In the genomic region with DNA sequence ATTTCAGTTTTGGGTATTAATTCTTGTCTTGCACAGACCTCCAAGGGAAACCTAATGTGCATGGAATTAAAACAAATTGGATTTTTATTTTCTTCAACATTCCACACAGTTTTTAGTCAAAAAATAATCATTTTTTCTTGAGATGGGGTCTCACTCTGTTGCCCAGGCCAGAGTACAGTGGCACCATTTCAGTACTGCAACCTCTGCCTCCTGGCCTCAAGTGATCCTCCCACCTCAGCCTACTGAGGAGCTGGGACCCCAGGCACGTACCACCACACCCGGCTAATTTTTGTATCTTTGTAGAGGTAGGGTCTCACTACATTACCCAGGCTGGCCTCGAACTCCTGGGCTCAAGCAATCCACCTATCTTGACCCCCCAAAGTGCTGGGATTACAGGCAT, we compare ENCODE assay signal across 2 cellular contexts.
TF ChIP-seq lines count a peak whose summit lies in the region.

No MANE protein-coding gene starts in this region.

TF ChIP-seq in HCT116, 20 proteins besides CTCF, POLR2A, EP300 and RAD21 (continued from another document):
- no peak for TF ChIP-seq REST (IDR thresholded peaks at IDR 0.05; ENCODE audit: low read depth)
- no peak for TF ChIP-seq SIN3A (IDR thresholded peaks at IDR 0.05; ENCODE audit: low read depth)
- no peak for TF ChIP-seq SRF (IDR thresholded peaks at IDR 0.05; ENCODE audit: low read depth)
- no peak for TF ChIP-seq ZNF274 (IDR thresholded peaks at IDR 0.05; ENCODE audit: low read depth, low read length)
- TF ChIP-seq POLR2AphosphoS5 (IDR thresholded peaks at IDR 0.05; ENCODE audit: low read depth, low read length): no peak

TF ChIP-seq in endothelial cell of umbilical vein, 7 proteins besides CTCF, POLR2A, EP300 and RAD21 (continued from another document):
- TF ChIP-seq, protein P1, sequence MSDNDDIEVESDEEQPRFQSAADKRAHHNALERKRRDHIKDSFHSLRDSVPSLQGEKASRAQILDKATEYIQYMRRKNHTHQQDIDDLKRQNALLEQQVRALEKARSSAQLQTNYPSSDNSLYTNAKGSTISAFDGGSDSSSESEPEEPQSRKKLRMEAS (IDR thresholded peaks at IDR 0.05; ENCODE audit: insufficient read depth, insufficient read length): no peak
TF ChIP-seq in endothelial cell of umbilical vein: peak in this region for 0.
